ENCODE assay signal across 1 cellular context in the genomic region with DNA sequence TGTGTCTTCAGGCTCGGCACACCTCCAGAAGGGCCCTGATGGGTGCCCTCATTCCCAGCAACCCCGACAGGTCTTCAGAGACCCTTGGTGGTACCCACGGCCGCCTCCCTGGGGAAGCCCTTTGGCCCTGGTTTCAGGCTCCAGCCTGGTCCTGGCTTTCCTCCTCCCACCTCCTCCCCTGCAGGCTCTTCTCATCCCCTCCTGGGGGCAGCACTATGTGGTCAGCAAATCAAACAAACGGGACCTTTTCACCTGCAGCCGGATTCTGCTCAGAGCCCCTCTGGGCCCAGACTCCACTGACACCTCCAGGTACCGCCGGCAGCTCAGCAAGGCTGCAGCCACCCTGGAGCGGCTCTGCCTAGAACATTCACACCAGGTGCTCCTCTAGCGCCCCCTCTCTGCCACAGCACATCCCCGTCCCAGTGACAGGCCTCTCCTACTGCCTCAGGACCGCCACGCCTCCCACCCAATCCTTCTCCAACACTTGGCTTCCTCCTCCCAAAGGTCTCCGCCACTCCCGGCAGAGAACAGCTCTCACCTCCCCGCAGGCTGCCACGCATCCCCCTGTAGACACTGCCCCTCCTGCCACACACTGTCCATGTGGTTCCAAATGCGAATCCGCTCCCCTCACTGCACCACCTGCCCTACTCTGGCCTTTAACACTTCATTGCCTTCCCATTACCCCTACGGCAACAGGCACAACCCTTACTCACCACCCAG.
TF ChIP-seq lines count a peak whose summit lies in the region.

No MANE protein-coding gene starts in this region.

TF ChIP-seq in GM12878, 131 proteins besides CTCF, POLR2A, EP300 and RAD21:
- TF ChIP-seq HCFC1 (IDR thresholded peaks at IDR 0.05; ENCODE audit: low read length): no peak
- no peak for TF ChIP-seq NR2F1 (conservative IDR thresholded peaks at IDR 0.05)
- TF ChIP-seq RUNX3 (IDR thresholded peaks at IDR 0.05; ENCODE audit: low read length): peak; percentile 35; the same call in 1 of the 2 replicates
- peak; percentile 45; the same call in 1 of the 2 replicates for TF ChIP-seq POLR2AphosphoS5 (IDR thresholded peaks at IDR 0.05; ENCODE audit: low read length)
- TF ChIP-seq BCL11A (IDR thresholded peaks at IDR 0.05; ENCODE audit: low read depth, low read length): no peak
- TF ChIP-seq CHD2 (IDR thresholded peaks at IDR 0.05; ENCODE audit: borderline replicate concordance, low read depth, low read length): no peak
- no peak for TF ChIP-seq SREBF2 (IDR thresholded peaks at IDR 0.05; ENCODE audit: low read length)
